7 cellular contexts compared by ENCODE assay signal in the genomic region with DNA sequence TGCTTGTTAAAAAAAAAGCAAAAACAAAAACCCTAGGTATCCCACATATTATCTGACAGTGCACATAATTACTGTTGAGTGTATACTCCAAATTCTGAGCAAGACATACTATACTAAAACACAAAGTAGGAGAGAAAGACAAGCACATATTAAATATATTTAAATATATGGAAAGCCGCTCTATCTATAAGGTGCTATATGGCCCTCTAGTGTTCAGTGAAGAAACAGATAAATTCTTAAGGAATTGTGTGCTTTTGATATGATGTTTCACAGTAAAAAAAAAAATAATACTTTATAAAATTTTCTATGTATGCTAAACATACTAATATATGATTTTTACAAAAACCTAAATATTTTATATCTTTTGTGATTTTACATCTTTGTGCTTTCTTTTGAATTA.
A peak's percentile ranks its signal among the peaks of the same experiment; 100 is the strongest.
DNase-seq lines count a peak whose midpoint lies in the region; ATAC-seq and TF ChIP-seq lines count a peak whose summit lies in the region.

No MANE protein-coding gene starts in this region.

- H3K4me3 ChIP-seq in MM.1S (ENCODE audit: low read length) (no peak overlapping the region), mucosa of descending colon (no peak overlapping the region)

- intact Hi-C loops in mucosa of descending colon (cut with DNase I, micrococcal nuclease): no loop called here

- no peak overlapping the region for H3K27ac Mint-ChIP-seq in brain
- no peak overlapping the region for H3K27ac Mint-ChIP-seq in stimulated activated memory B cell treated with anti-CD40 and anti-IgM and Interleukin-4, amounts not matched to agents 10 μg/mL and 1 μg/mL and 100 μg/mL, for 72 hours

- H3K9ac ChIP-seq in MM.1S (ENCODE audit: low read length): no peak overlapping the region

- H3K27ac ChIP-seq in MM.1S (ENCODE audit: low read length): no peak overlapping the region

- H3K36me3 Mint-ChIP-seq in brain: peaks cover 20% of the 10 kb centered on the region
- H3K36me3 Mint-ChIP-seq in stimulated activated memory B cell treated with anti-CD40 and anti-IgM and Interleukin-4, amounts not matched to agents 10 μg/mL and 1 μg/mL and 100 μg/mL, for 72 hours: peaks cover 55% of the 10 kb centered on the region

- H3K4me2 ChIP-seq in MM.1S (ENCODE audit: low read depth, low read length): no peak overlapping the region

- H3K9me3 ChIP-seq in MM.1S (replicated peaks; ENCODE audit: insufficient read depth, low read length): no peaks in the 10 kb centered on the region
- no peaks in the 10 kb centered on the region for H3K9me3 ChIP-seq in mucosa of descending colon

- no peaks in the 10 kb centered on the region for H3K9me2 ChIP-seq in MM.1S (replicated peaks; ENCODE audit: insufficient read depth, low read length)

- no peaks in the 10 kb centered on the region for H3K9me3 Mint-ChIP-seq in brain
- no peaks in the 10 kb centered on the region for H3K9me3 Mint-ChIP-seq in stimulated activated memory B cell treated with anti-CD40 and anti-IgM and Interleukin-4, amounts not matched to agents 10 μg/mL and 1 μg/mL and 100 μg/mL, for 72 hours

- peak; percentile 14; the same call in 1 of the 2 replicates for TF ChIP-seq CTCF in MM.1S (IDR thresholded peaks at IDR 0.05; ENCODE audit: low read length)
- TF ChIP-seq CTCF in brain (conservative IDR thresholded peaks at IDR 0.05): peak; percentile 63 to 73
- TF ChIP-seq CTCF in mucosa of descending colon (IDR thresholded peaks at IDR 0.05): peak; percentile 26

- H2AFZ ChIP-seq in MM.1S (ENCODE audit: low read length): no peak overlapping the region

- H3K27me3 Mint-ChIP-seq in brain: peaks cover 3% of the 10 kb centered on the region
- H3K27me3 Mint-ChIP-seq in stimulated activated memory B cell treated with anti-CD40 and anti-IgM and Interleukin-4, amounts not matched to agents 10 μg/mL and 1 μg/mL and 100 μg/mL, for 72 hours: no peaks in the 10 kb centered on the region

- H4K20me1 ChIP-seq in MM.1S (ENCODE audit: insufficient read depth, low read length): no peaks in the 10 kb centered on the region

- H3K36me3 ChIP-seq in MM.1S (replicated peaks; ENCODE audit: insufficient read depth, low read length) (no peaks in the 10 kb centered on the region), mucosa of descending colon (ENCODE audit: low read depth) (no peaks in the 10 kb centered on the region)

- peaks cover 49% of the 10 kb centered on the region for H3K79me2 ChIP-seq in MM.1S (ENCODE audit: low read length)

- no peaks in the 10 kb centered on the region for H3K27me3 ChIP-seq in MM.1S (replicated peaks; ENCODE audit: insufficient read depth, low read length)

- H3K4me3 Mint-ChIP-seq in brain: no peak overlapping the region
- H3K4me3 Mint-ChIP-seq in stimulated activated memory B cell treated with anti-CD40 and anti-IgM and Interleukin-4, amounts not matched to agents 10 μg/mL and 1 μg/mL and 100 μg/mL, for 72 hours: no peak overlapping the region

- H3K4me1 ChIP-seq in MM.1S (ENCODE audit: low read length): peaks cover 11% of the 10 kb centered on the region
- H3K4me1 ChIP-seq in mucosa of descending colon (ENCODE audit: low read depth): no peaks in the 10 kb centered on the region

- H3K4me1 Mint-ChIP-seq in brain: peaks cover 22% of the 10 kb centered on the region
- H3K4me1 Mint-ChIP-seq in stimulated activated memory B cell treated with anti-CD40 and anti-IgM and Interleukin-4, amounts not matched to agents 10 μg/mL and 1 μg/mL and 100 μg/mL, for 72 hours: peaks cover 59% of the 10 kb centered on the region

- 0 out of 2 replicates have a peak, but pooled peaks cover 4% of the 10 kb centered on the region for H3F3A ChIP-seq in MM.1S (ENCODE audit: insufficient read depth, low read length)

- DNase-seq in ELR (ENCODE audit: low read depth) (peak; percentile 52), MM.1S (no peak), mucosa of descending colon (no peak)
- no peak for DNase-seq in activated CD8-positive, alpha-beta memory T cell treated with anti-CD3 and anti-CD28 coated beads for 24 hours

- ATAC-seq in mucosa of descending colon: no peak
- no peak for ATAC-seq in activated CD4-positive, CD25-positive, alpha-beta regulatory T cell treated with anti-CD3 and anti-CD28 coated beads, Interleukin-2, amount 50 U/mL, for 24 hours
- ATAC-seq in stimulated activated memory B cell treated with anti-CD40 and anti-IgM and Interleukin-4, amounts not matched to agents 10 μg/mL and 1 μg/mL and 100 μg/mL, for 72 hours: no peak

Comparison
In these comparisons a context has a peak if more than half of its experiments do, and no peak if none do; other contexts are left out.
1. CTCF ChIP-seq: peak in every context shown above with its lines; median percentile 68 in brain; 26 in mucosa of descending colon; 14 in MM.1S.